In the genomic region with DNA sequence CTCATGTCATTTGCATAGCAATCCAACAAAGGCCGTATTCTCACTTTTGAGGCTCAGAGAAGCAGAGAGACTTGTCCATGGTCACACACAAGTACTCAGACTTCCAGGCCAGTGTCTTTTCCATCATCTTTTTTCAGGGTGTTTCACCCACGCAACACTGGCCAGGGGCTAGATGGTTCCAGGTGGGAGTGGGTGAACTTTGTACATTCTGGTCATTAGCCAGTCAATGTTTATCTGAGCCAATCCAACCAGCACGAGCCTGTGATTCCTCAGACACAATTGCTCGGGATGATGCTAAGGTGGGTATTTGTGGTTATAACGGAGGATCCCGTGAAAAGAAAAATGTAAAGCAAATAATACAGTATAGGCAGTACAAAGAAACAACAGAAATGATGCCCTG, we compare ENCODE assay signal across 21 cellular contexts. TPM values are rescaled to one million over a fixed set of nuclear protein-coding genes. Genes with fewer than 3 reads are reported as not detected.
A peak's percentile ranks its signal among the peaks of the same experiment; 100 is the strongest.
DNase-seq lines count a peak whose midpoint lies in the region; ATAC-seq, FAIRE-seq and TF ChIP-seq lines count a peak whose summit lies in the region.
"Had no signal": no experiment of that assay in that cellular context is flagged by ENCODE, and none has a peak within 500 bp of the region (broad histone marks: within the 10 kb centered on the region; RNA-seq: fewer than 3 reads in every experiment).

No MANE protein-coding gene starts in this region.

- H3K4me3 ChIP-seq in SK-N-SH (ENCODE audit: low read depth in 2 of 2, low read length in 1 of 2) (no peak overlapping the region), keratinocyte (ENCODE audit: control insufficient read depth in 2 of 3, extremely low read depth in 1 of 3, insufficient read depth in 2 of 3, low read depth in 1 of 3, low read length in 3 of 3) (no peak overlapping the region), upper lobe of left lung (no peak overlapping the region)
- H3K4me3 ChIP-seq: BLaER1, left lung had no signal

- H3K9me1 ChIP-seq in keratinocyte (ENCODE audit: control insufficient read depth, extremely low read depth, insufficient read depth, low read length), result peaks cover 2% of the 10 kb centered on the region

- H2AFZ ChIP-seq in SK-N-SH (ENCODE audit: low read depth), result no peak overlapping the region
- no peak overlapping the region for H2AFZ ChIP-seq in keratinocyte (ENCODE audit: control insufficient read depth, low read length)

- TF ChIP-seq EP300 in SK-N-SH (IDR thresholded peaks at IDR 0.05; ENCODE audit: borderline replicate concordance in 1 of 2, low read depth in 1 of 2, low read length in 1 of 2), result no peak
- no peak for TF ChIP-seq EP300 in upper lobe of left lung (IDR thresholded peaks at IDR 0.05)

- H3K4me3 Mint-ChIP-seq in osteocyte (ENCODE audit: unreplicated experiment), result no peak overlapping the region
- H3K4me3 Mint-ChIP-seq: naive B cell had no signal

- no peak overlapping the region; the same call in 1 of the 2 replicates for H3K4me2 ChIP-seq in SK-N-SH
- peak overlapping the region; percentile 94 for H3K4me2 ChIP-seq in keratinocyte (ENCODE audit: control insufficient read depth, extremely low read depth, insufficient read depth, low read depth, low read length)
- H3K4me2 ChIP-seq: BLaER1 had no signal

- TF ChIP-seq POLR2A in upper lobe of left lung (IDR thresholded peaks at IDR 0.05), result no peak

- H3K9ac ChIP-seq in SK-N-SH, result peak overlapping the region; percentile 14; the same call in 1 of the 2 replicates
- H3K9ac ChIP-seq in keratinocyte (ENCODE audit: control insufficient read depth, extremely low read depth, insufficient read depth, low read length), result no peak overlapping the region
- H3K9ac ChIP-seq: BLaER1 had no signal

- intact Hi-C loops in posterior vena cava (cut with DNase I), result no loop called here

- H3K79me2 ChIP-seq in SK-N-SH (ENCODE audit: insufficient read depth) (peaks cover 89% of the 10 kb centered on the region), keratinocyte (ENCODE audit: control insufficient read depth, insufficient read depth, low read length) (peaks cover 10% of the 10 kb centered on the region)

- CTCF ChIA-PET in SK-N-SH (lab: Yijun Ruan, JAX), result no interaction called here

- peaks cover 15% of the 10 kb centered on the region; the same call in 1 of the 2 replicates for H4K20me1 ChIP-seq in SK-N-SH (ENCODE audit: insufficient read depth)
- peaks cover under 1% of the 10 kb centered on the region for H4K20me1 ChIP-seq in keratinocyte (ENCODE audit: control insufficient read depth, extremely low read depth, insufficient read depth, low read length)
- H4K20me1 ChIP-seq: BLaER1 had no signal

- H3K9me3 Mint-ChIP-seq in osteocyte (ENCODE audit: unreplicated experiment), result no peaks in the 10 kb centered on the region
- H3K9me3 Mint-ChIP-seq: activated T-helper 2 cell treated with anti-CD3 and anti-CD28 coated beads, Interferon-gamma antibody, Interleukin-2, Interleukin-4, amounts not matched to agents 10 μg/mL and 5 μg/mL and 100 μg/mL, durations not matched to agents 14 hours and 24 hours and 36 hours; naive B cell had no signal

- peaks cover 29% of the 10 kb centered on the region for H3F3A ChIP-seq in SK-N-SH (replicated peaks; ENCODE audit: insufficient read depth)

- H3K9me3 ChIP-seq in SK-N-SH (no peaks in the 10 kb centered on the region), keratinocyte (ENCODE audit: control insufficient read depth, low read depth, low read length) (no peaks in the 10 kb centered on the region), upper lobe of left lung (no peaks in the 10 kb centered on the region)
- H3K9me3 ChIP-seq: BLaER1, left lung had no signal

- POLR2A ChIA-PET in SK-N-SH (lab: Yijun Ruan, JAX), result no interaction called here

- FAIRE-seq in keratinocyte (lab: Jason Lieb, UNC), result no peak
- FAIRE-seq: endometrium, GM12892 had no signal

- no peak for TF ChIP-seq RAD21 in SK-N-SH (IDR thresholded peaks at IDR 0.05; ENCODE audit: low read length)

- 95% methylated on average over 6 of the region's 6 CpGs for whole genome bisulfite sequencing in SK-N-SH (ENCODE audit: low lambda C conversion rate)
- WGBS in upper lobe of left lung, 2 donors, result 88 to 92% methylated on average over 6 of the region's 6 CpGs

- TF ChIP-seq CTCF in SK-N-SH (IDR thresholded peaks at IDR 0.05), result no peak
- no peak for TF ChIP-seq CTCF in keratinocyte (optimal IDR thresholded peaks at IDR 0.05 in 1 of 3, IDR thresholded peaks at IDR 0.05 in 1 of 3, conservative IDR thresholded peaks at IDR 0.05 in 1 of 3; ENCODE audit: extremely low read depth in 1 of 3, insufficient read depth in 2 of 3, low read length in 3 of 3)
- no peak for TF ChIP-seq CTCF in osteocyte (IDR thresholded peaks at IDR 0.05)
- no peak for TF ChIP-seq CTCF in upper lobe of left lung (IDR thresholded peaks at IDR 0.05)

- H3K27me3 Mint-ChIP-seq in osteocyte (ENCODE audit: unreplicated experiment), result no peaks in the 10 kb centered on the region
- H3K27me3 Mint-ChIP-seq: naive B cell had no signal

- ATAC-seq in SK-N-SH treated with all-trans-retinoic acid at 6 μM for 48 hours, result no peak
- no peak for ATAC-seq in upper lobe of left lung (ENCODE audit: low FRiP score in 2 of 2)
- ATAC-seq in GM18909 (IDR thresholded peaks at IDR 0.05; ENCODE audit: poor library complexity, unreplicated experiment), result no peak
- ATAC-seq: left lung had no signal

- no peaks in the 10 kb centered on the region for H3K9me2 ChIP-seq in SK-N-SH

- H3K36me3 ChIP-seq in SK-N-SH (replicated peaks in 1 of 2; ENCODE audit: control insufficient read depth in 1 of 2, insufficient read depth in 2 of 2, low read length in 1 of 2) (no peaks in the 10 kb centered on the region), keratinocyte (ENCODE audit: control insufficient read depth in 2 of 2, extremely low read depth in 1 of 2, insufficient read depth in 2 of 2, low read length in 2 of 2) (no peaks in the 10 kb centered on the region), upper lobe of left lung (no peaks in the 10 kb centered on the region)
- H3K36me3 ChIP-seq: BLaER1, left lung had no signal

- H3K27me3 ChIP-seq in SK-N-SH (ENCODE audit: insufficient read depth), result no peaks in the 10 kb centered on the region
- H3K27me3 ChIP-seq in keratinocyte (ENCODE audit: control insufficient read depth, extremely low read depth, insufficient read depth, low read length), result no peaks in the 10 kb centered on the region
- H3K27me3 ChIP-seq in upper lobe of left lung, result no peaks in the 10 kb centered on the region
- H3K27me3 ChIP-seq: BLaER1, left lung had no signal

- H3K27ac ChIP-seq in SK-N-SH (ENCODE audit: low read depth in 2 of 2, low read length in 1 of 2) (peak overlapping the region in 1 of 2 experiments; percentile 95; a peak in 3 of 4 replicates), keratinocyte (ENCODE audit: control insufficient read depth, insufficient read depth, low read length) (no peak overlapping the region), upper lobe of left lung (peak overlapping the region; percentile 38 to 82 (median 58))
- H3K27ac ChIP-seq: 22Rv1, BLaER1, left lung had no signal

- H3K36me3 Mint-ChIP-seq in osteocyte (ENCODE audit: unreplicated experiment), result peaks cover 2% of the 10 kb centered on the region
- H3K36me3 Mint-ChIP-seq: naive B cell had no signal

- H3K27ac Mint-ChIP-seq in osteocyte (ENCODE audit: unreplicated experiment), result peak overlapping the region; percentile 95
- H3K27ac Mint-ChIP-seq: activated T-helper 2 cell treated with anti-CD3 and anti-CD28 coated beads, Interferon-gamma antibody, Interleukin-2, Interleukin-4, amounts not matched to agents 10 μg/mL and 5 μg/mL and 100 μg/mL, durations not matched to agents 14 hours and 24 hours and 36 hours; naive B cell had no signal

- dilution Hi-C loops in keratinocyte (cut with MboI; ENCODE audit: extremely low pct_ligation_motif_present, low sequenced_read_pairs), result no loop called here

- no peak for DNase-seq in SK-N-SH
- no peak for DNase-seq in keratinocyte (ENCODE audit: low read depth, low spot score)
- DNase-seq in osteocyte (ENCODE audit: extremely low spot score, unreplicated experiment), result no peak
- DNase-seq in upper lobe of left lung, result no peak
- DNase-seq in stimulated activated CD4-positive, alpha-beta T cell treated with anti-CD3 and anti-CD28 coated beads, Interleukin-4, amount 100 ng/mL, for 24 hours, result no peak
- DNase-seq in posterior vena cava (ENCODE audit: low spot score), result no peak
- DNase-seq: activated CD4-positive, CD25-positive, alpha-beta regulatory T cell treated with anti-CD3 and anti-CD28 coated beads, Interleukin-2, amount 50 U/mL, for 72 hours; amniotic stem cell; GF-D8; left lung; naive B cell; NCI-H2107; NCI-H524; right cardiac atrium had no signal

- H3K4me1 Mint-ChIP-seq in osteocyte (ENCODE audit: unreplicated experiment), result peaks cover 88% of the 10 kb centered on the region

- H3K4me1 ChIP-seq in SK-N-SH (ENCODE audit: control insufficient read depth in 1 of 2, insufficient read depth in 2 of 2, low read depth in 1 of 2, low read length in 1 of 2), result peaks cover 38 to 41% of the 10 kb centered on the region in 2 experiments; a peak in 3 of 4 replicates
- peaks cover 52% of the 10 kb centered on the region for H3K4me1 ChIP-seq in keratinocyte (ENCODE audit: control insufficient read depth, extremely low read depth, insufficient read depth, low read length)
- peaks cover 45 to 81% (median 52%) of the 10 kb centered on the region in 4 donors for H3K4me1 ChIP-seq in upper lobe of left lung

TF ChIP-seq in SK-N-SH, 30 proteins besides CTCF, POLR2A, EP300 and RAD21 (continues in another document):
- TF ChIP-seq POLR2AphosphoS5 (IDR thresholded peaks at IDR 0.05; ENCODE audit: low read depth, low read length) (no peak), FOSL2 (IDR thresholded peaks at IDR 0.05; ENCODE audit: borderline replicate concordance, low read depth) (no peak)

TF ChIP-seq in SK-N-SH treated with all-trans-retinoic acid at 6 μM for 48 hours, 23 proteins besides CTCF, POLR2A, EP300 and RAD21 (continues in another document):
- TF ChIP-seq SNAI2 (CRISPR knock-in tag; IDR thresholded peaks at IDR 0.05), result no peak
- no peak for TF ChIP-seq ZFP30 (CRISPR knock-in tag; IDR thresholded peaks at IDR 0.05)

RNA-seq across cellular contexts. Expression of gene ZFHX3, which starts 56.3 kb away (rescaled TPM):
- polyA plus RNA-seq in SK-N-SH (2012; rRNA removed) (1.9 and 2.0 TPM in 2 replicates), keratinocyte (0.75 to 1.4 TPM (median 1.2 TPM) in 3 replicates)
- 1.9 and 2.0 TPM in 2 replicates for polyA plus RNA-seq in SK-N-SH (2012; cell fraction: cytosol; rRNA removed)
- 4.1 and 5.0 TPM in 2 replicates for polyA plus RNA-seq in SK-N-SH (2012; cell fraction: nucleus; rRNA removed)
- 3.3 TPM for polyA plus RNA-seq in keratinocyte (2011; ENCODE audit: low read depth)
- polyA plus RNA-seq in keratinocyte (2011; cell fraction: cytosol; rRNA removed), result 1.1 and 1.3 TPM in 2 replicates
- polyA plus RNA-seq in keratinocyte (2011; cell fraction: nucleus; rRNA removed), result 5.2 TPM in 2 replicates
- polyA plus RNA-seq in keratinocyte (2012; ENCODE audit: low replicate concordance), result 2.7 and 3.2 TPM in 2 replicates
- polyA minus RNA-seq in keratinocyte, result 3.6 to 9.0 TPM (median 4.0 TPM) in 3 replicates
- 4.4 TPM for polyA minus RNA-seq in keratinocyte (2011; cell fraction: cytosol; rRNA and poly(A)+ RNA removed)
- polyA minus RNA-seq in keratinocyte (2011; cell fraction: nucleus; rRNA and poly(A)+ RNA removed), result 7.0 and 9.5 TPM in 2 replicates
- total RNA-seq in osteocyte (89.1 and 97.0 TPM in 2 replicates), upper lobe of left lung (10 to 100 TPM; 22.4 to 40.3 (median 27.0) TPM), posterior vena cava (10 to 100 TPM; 40.8 to 43.7 TPM)
